8 cellular contexts compared by ENCODE assay signal in genomic region chr9:37120840-37121335, GRCh38. TPM values are rescaled to one million over a fixed set of nuclear protein-coding genes. Genes with fewer than 3 reads are reported as not detected.
DNase-seq lines count a peak whose midpoint lies in the region; ATAC-seq and TF ChIP-seq lines count a peak whose summit lies in the region.
"Not testable (repeated sequence)": the region's sequence is repeated elsewhere in the genome, so short reads cannot be mapped to it uniquely, and the experiment has no call there.

No MANE protein-coding gene starts in this region.

- H3K27ac Mint-ChIP-seq in activated CD4-positive, alpha-beta T cell treated with anti-CD3 and anti-CD28 coated beads for 36 hours: peak overlapping the region; percentile 96

- H3K79me2 ChIP-seq in ACC112 (ENCODE audit: control insufficient read depth, insufficient read depth, low read length, unreplicated experiment): peaks cover 58% of the 10 kb centered on the region

- H3K36me3 ChIP-seq in ACC112 (ENCODE audit: insufficient read depth, low read length); kidney epithelial cell (ENCODE audit: control insufficient read depth, insufficient read depth, low read length): not testable (repeated sequence)

- TF ChIP-seq CTCF in dorsolateral prefrontal cortex (IDR thresholded peaks at IDR 0.05 in 54 of 56, conservative IDR thresholded peaks at IDR 0.05 in 2 of 56; ENCODE audit: low read depth in 1 of 56, partially characterized antibody in 56 of 56); kidney epithelial cell (IDR thresholded peaks at IDR 0.05; ENCODE audit: insufficient read depth, low read length, poor library complexity, severe bottlenecking); retinal pigment epithelial cell (conservative IDR thresholded peaks at IDR 0.05; ENCODE audit: low read depth, low read length): not testable (repeated sequence)

- peaks cover 31% of the 10 kb centered on the region for H3K4me1 Mint-ChIP-seq in activated CD4-positive, alpha-beta T cell treated with anti-CD3 and anti-CD28 coated beads for 36 hours

- intact Hi-C loops in activated CD4-positive, alpha-beta T cell treated with anti-CD3 and anti-CD28 coated beads for 36 hours (cut with DNase I, micrococcal nuclease): loop anchor here (1.0 to 5.0 kb wide), 12 partner anchors 42 to 721 kb away; partner anchors contain the start of genes GRHPR (in 2 of the 2), POLR1E (in 1 of the 2), RNF38 (in 1 of the 2) and TOMM5 (in 1 of the 2)
- intact Hi-C loops in dorsolateral prefrontal cortex (cut with DNase I): loop anchor here (1.0 to 2.0 kb wide), 2 partner anchors 41 to 42 kb away; no protein-coding TSS in a partner anchor

- ATAC-seq in GM18909 (IDR thresholded peaks at IDR 0.05; ENCODE audit: poor library complexity, unreplicated experiment) (peak; percentile 28), HG02763 (IDR thresholded peaks at IDR 0.05; ENCODE audit: unreplicated experiment) (peak; percentile 13)
- ATAC-seq in activated CD4-positive, alpha-beta T cell treated with anti-CD3 and anti-CD28 coated beads for 36 hours: peak; percentile 10

- H2AFZ ChIP-seq in ACC112 (ENCODE audit: low read length, unreplicated experiment): peak overlapping the region; percentile 72

- POLR2A ChIA-PET in activated CD4-positive, alpha-beta T cell treated with anti-CD3 and anti-CD28 coated beads for 36 hours (lab: Charles Lee): interaction anchor here (0.5 to 1.1 kb wide), 5 partner anchors 40 to 134 kb away, joined by 3 to 9 read pairs (median 4); no protein-coding TSS in a partner anchor

- CTCF ChIA-PET in activated CD4-positive, alpha-beta T cell treated with anti-CD3 and anti-CD28 coated beads for 36 hours (lab: Charles Lee): interaction anchor here (0.6 to 1.6 kb wide), 5 partner anchors 16 to 189 kb away, joined by 3 to 6 read pairs (median 4); no protein-coding TSS in a partner anchor

- H3K4me3 Mint-ChIP-seq in activated CD4-positive, alpha-beta T cell treated with anti-CD3 and anti-CD28 coated beads for 36 hours: peak overlapping the region; percentile 80

- H3K27ac ChIP-seq in ACC112 (ENCODE audit: low read depth, low read length) (peak overlapping the region; percentile 80), dorsolateral prefrontal cortex (peak overlapping the region in 56 of 59 donors; percentile 3 to 96 (median 90))

- H3K36me3 Mint-ChIP-seq in activated CD4-positive, alpha-beta T cell treated with anti-CD3 and anti-CD28 coated beads for 36 hours (ENCODE audit: low read depth): peaks cover 12% of the 10 kb centered on the region

- not testable (repeated sequence) for H3K4me1 ChIP-seq in ACC112 (ENCODE audit: control insufficient read depth, insufficient read depth, low read length, unreplicated experiment)

- not testable (repeated sequence) for H3K27me3 Mint-ChIP-seq in activated CD4-positive, alpha-beta T cell treated with anti-CD3 and anti-CD28 coated beads for 36 hours

- H3K9me3 Mint-ChIP-seq in activated CD4-positive, alpha-beta T cell treated with anti-CD3 and anti-CD28 coated beads for 36 hours (ENCODE audit: low read depth): not testable (repeated sequence)

- DNase-seq in Kasumi-1 (lab: John Stamatoyannopoulos, UW) (peak; percentile 19 to 25), dorsolateral prefrontal cortex (peak in 2 of 10 donors; percentile 24 to 55)
- DNase-seq in activated CD4-positive, alpha-beta T cell treated with anti-CD3 and anti-CD28 coated beads for 36 hours: peak; percentile 13
- DNase-seq in kidney epithelial cell (ENCODE audit: low read depth); retinal pigment epithelial cell (ENCODE audit: low read depth): not testable (repeated sequence)

- H3K27me3 ChIP-seq in ACC112 (ENCODE audit: insufficient read depth, low read length); dorsolateral prefrontal cortex; kidney epithelial cell (ENCODE audit: control insufficient read depth, insufficient read depth, low read length): not testable (repeated sequence)

- H3K4me3 ChIP-seq in ACC112 (ENCODE audit: low read depth, low read length) (peak overlapping the region; percentile 92), dorsolateral prefrontal cortex (peak overlapping the region; percentile 66 to 100 (median 93)), kidney epithelial cell (ENCODE audit: low read depth, low read length) (peak overlapping the region; percentile 87), retinal pigment epithelial cell (ENCODE audit: low read length) (peak overlapping the region; percentile 86)

RNA-seq across cellular contexts. Expression of gene ZCCHC7, which starts 0.5 kb away (rescaled TPM):
- 10 to 100 TPM; 29.9 to 50.2 TPM for total RNA-seq in activated CD4-positive, alpha-beta T cell treated with anti-CD3 and anti-CD28 coated beads for 36 hours
- total RNA-seq in dorsolateral prefrontal cortex: 10 to 100 TPM; 24.0 to 54.3 (median 35.6) TPM
- 18.0 and 20.2 TPM in 2 replicates for total RNA-seq in kidney epithelial cell
